24 cellular contexts compared by ENCODE assay signal in the genomic region with DNA sequence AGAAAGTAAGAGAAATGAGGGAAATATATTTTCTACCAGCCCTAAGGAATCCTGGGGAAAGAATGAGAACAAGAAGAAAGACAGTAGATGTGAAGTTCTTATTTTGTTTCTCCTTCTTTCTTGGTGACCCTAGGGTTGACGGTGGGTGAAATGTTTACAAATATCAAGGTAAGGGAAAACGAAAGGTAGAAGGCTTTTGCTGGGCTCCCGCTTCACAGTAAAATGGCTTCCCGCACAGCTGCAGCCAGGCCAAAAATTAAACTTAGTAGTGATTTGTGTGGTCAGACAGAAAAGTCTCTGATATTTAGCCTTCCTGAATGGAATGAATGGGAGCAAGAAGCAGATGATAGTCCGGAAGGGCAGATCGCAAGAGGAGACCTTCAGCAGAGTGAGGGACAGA.
"Had no signal": no experiment of that assay in that cellular context is flagged by ENCODE, and none has a peak within 500 bp of the region (broad histone marks: within the 10 kb centered on the region; RNA-seq: fewer than 3 reads in every experiment).

No MANE protein-coding gene starts in this region.

- H3K36me3 Mint-ChIP-seq: naive B cell had no signal

- H3K4me3 ChIP-seq: esophagus squamous epithelium, lung, psoas muscle, sigmoid colon, skin epidermis, stomach, thoracic aorta had no signal

- H3K27me3 Mint-ChIP-seq: central memory CD8-positive, alpha-beta T cell; effector memory CD8-positive, alpha-beta T cell; naive B cell had no signal

- H3K27ac ChIP-seq: esophagus squamous epithelium, foreskin keratinocyte, parathyroid adenoma, psoas muscle, sigmoid colon, stomach, thoracic aorta had no signal

- H3K79me2 ChIP-seq: parathyroid adenoma had no signal

- FAIRE-seq: kidney, urothelium cell line had no signal

- H3K4me1 ChIP-seq: foreskin keratinocyte, parathyroid adenoma, psoas muscle, stomach had no signal

- H3K4me1 Mint-ChIP-seq: central memory CD8-positive, alpha-beta T cell; naive B cell had no signal

- H3K27me3 ChIP-seq: esophagus squamous epithelium, foreskin keratinocyte, sigmoid colon, stomach had no signal

- H3K9me3 ChIP-seq: esophagus squamous epithelium, psoas muscle, sigmoid colon, stomach, thoracic aorta had no signal

- H3K27ac Mint-ChIP-seq: effector memory CD8-positive, alpha-beta T cell; naive B cell had no signal

- H3K9ac ChIP-seq: parathyroid adenoma had no signal

- H3K4me3 Mint-ChIP-seq: central memory CD8-positive, alpha-beta T cell; effector memory CD8-positive, alpha-beta T cell; naive B cell had no signal

- ATAC-seq: effector memory CD8-positive, alpha-beta T cell; foreskin keratinocyte; left colon; left ventricle myocardium superior; psoas muscle had no signal

- DNase-seq: cortex of kidney; effector memory CD8-positive, alpha-beta T cell; esophagus squamous epithelium; foreskin keratinocyte; kidney; left colon; left ventricle myocardium superior; mesenchymal stem cell; naive B cell; occipital lobe; psoas muscle; retina; sigmoid colon; stimulated activated CD4-positive, alpha-beta T cell treated with anti-CD3 and anti-CD28 coated beads, Interleukin-12 subunit alpha, Interleukin-12 subunit beta, amount 100 ng/mL, for 4 hours; stimulated activated naive CD4-positive, alpha-beta T cell; stomach; substantia nigra; trophoblast cell had no signal

- H2AFZ ChIP-seq: parathyroid adenoma had no signal

- H3K36me3 ChIP-seq: esophagus squamous epithelium, sigmoid colon, stomach, thoracic aorta had no signal
